In the genomic region with DNA sequence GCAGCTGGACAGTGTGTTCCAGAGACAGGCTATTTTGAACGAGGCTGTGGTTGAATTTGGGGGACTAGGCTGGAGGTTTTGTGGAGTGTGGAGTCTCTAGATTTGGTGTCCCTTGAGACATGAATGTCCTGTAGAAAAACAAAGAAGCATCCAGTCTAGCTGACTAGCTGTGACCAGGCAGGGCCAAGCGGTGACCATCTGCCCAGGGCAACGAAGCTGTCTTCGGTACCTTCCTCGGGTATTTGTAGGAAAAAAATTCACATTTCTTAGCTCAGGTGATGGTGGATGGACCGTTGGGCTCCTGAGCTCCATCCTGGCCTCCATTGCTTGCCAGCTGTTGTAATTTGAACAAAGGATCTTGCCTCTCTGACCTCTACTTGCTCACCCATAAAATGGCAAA, we compare ENCODE assay signal across 23 cellular contexts.
DNase-seq lines count a peak whose midpoint lies in the region; ATAC-seq, FAIRE-seq and TF ChIP-seq lines count a peak whose summit lies in the region.
"Had no signal": no experiment of that assay in that cellular context is flagged by ENCODE, and none has a peak within 500 bp of the region (broad histone marks: within the 10 kb centered on the region; RNA-seq: fewer than 3 reads in every experiment).

No MANE protein-coding gene starts in this region.

- TF ChIP-seq CTCF in AG04450 (IDR thresholded peaks at IDR 0.05; ENCODE audit: low read depth, low read length) (no peak), brain microvascular endothelial cell (IDR thresholded peaks at IDR 0.05; ENCODE audit: low read depth, low read length, missing control alignments) (no peak), nephron (IDR thresholded peaks at IDR 0.05; ENCODE audit: unreplicated experiment in 3 of 3) (no peak)

- H3K4me1 ChIP-seq in stomach smooth muscle (ENCODE audit: control insufficient read depth, insufficient read depth, low read length), result peaks cover 28% of the 10 kb centered on the region

- peaks cover 71% of the 10 kb centered on the region for H3K4me1 Mint-ChIP-seq in nephron
- H3K4me1 Mint-ChIP-seq: activated naive CD8-positive, alpha-beta T cell treated with anti-CD3 and anti-CD28 coated beads, Interleukin-2, amount 10 ng/mL, durations not matched to agents 7 days and 5 days had no signal

- H3K27ac ChIP-seq in AG04450 (ENCODE audit: low read depth, low read length) (peak overlapping the region; percentile 89), brain microvascular endothelial cell (peak overlapping the region; percentile 92), stomach smooth muscle (ENCODE audit: low read length) (peak overlapping the region; percentile 60)

- POLR2A ChIA-PET in AG04450 (lab: Yijun Ruan, JAX), result interaction anchor here (1.1 kb wide), 1 partner anchor 79 kb away, joined by 3 read pairs; no protein-coding TSS in a partner anchor

- H3K4me3 Mint-ChIP-seq in nephron, result no peak overlapping the region
- H3K4me3 Mint-ChIP-seq: activated CD8-positive, alpha-beta T cell treated with anti-CD3 and anti-CD28 coated beads for 36 hours; activated naive CD8-positive, alpha-beta T cell treated with anti-CD3 and anti-CD28 coated beads, Interleukin-2, amount 10 ng/mL, durations not matched to agents 7 days and 5 days; effector memory CD8-positive, alpha-beta T cell; H9; stimulated activated naive CD8-positive, alpha-beta T cell treated with anti-CD3 and anti-CD28 coated beads, Interleukin-15, amount 100 ng/mL, for 72 hours; T-helper 1 cell treated with Interleukin-12 subunit alpha and Interleukin-12 subunit beta and Interleukin-4 antibody, amounts not matched to agents 30 μg/mL and 1 μg/mL, for 36 hours had no signal

- FAIRE-seq in GM12892 (lab: Jason Lieb, UNC), result no peak
- FAIRE-seq: RCC 7860 had no signal

- CTCF ChIA-PET in AG04450 (lab: Charles Lee), result no interaction called here

- no peaks in the 10 kb centered on the region for H3K9me3 ChIP-seq in AG04450 (ENCODE audit: control insufficient read depth, insufficient read depth, low read length)
- peaks cover 0 to 9% of the 10 kb centered on the region in 2 donors for H3K9me3 ChIP-seq in stomach smooth muscle (ENCODE audit: control insufficient read depth in 2 of 2, low read length in 2 of 2)

- H3K27me3 ChIP-seq in AG04450 (ENCODE audit: control insufficient read depth, insufficient read depth, low read length) (peaks cover 2% of the 10 kb centered on the region), brain microvascular endothelial cell (replicated peaks) (no peaks in the 10 kb centered on the region), stomach smooth muscle (ENCODE audit: control insufficient read depth in 1 of 2, insufficient read depth in 2 of 2, low read length in 2 of 2) (no peaks in the 10 kb centered on the region)

- no peaks in the 10 kb centered on the region for H3K36me3 Mint-ChIP-seq in nephron (ENCODE audit: low read depth)
- H3K36me3 Mint-ChIP-seq: activated naive CD8-positive, alpha-beta T cell treated with anti-CD3 and anti-CD28 coated beads, Interleukin-2, amount 10 ng/mL, durations not matched to agents 7 days and 5 days had no signal

- DNase-seq in AG04450 (ENCODE audit: low read depth, low spot score) (no peak), brain microvascular endothelial cell (no peak), iPS-NIHi7 (ENCODE audit: extremely low spot score) (no peak), GM12892 (ENCODE audit: insufficient read length) (no peak), SW480 (ENCODE audit: low spot score) (no peak)
- DNase-seq: activated CD4-positive, alpha-beta T cell treated with anti-CD3 and anti-CD28 coated beads for 1 hour; activated CD8-positive, alpha-beta T cell treated with anti-CD3 and anti-CD28 coated beads for 36 hours; activated effector memory CD4-positive, alpha-beta T cell treated with Interleukin-2 at 50 U/mL for 16 hours; activated naive CD8-positive, alpha-beta T cell treated with anti-CD3 and anti-CD28 coated beads, Interleukin-2, amount 10 ng/mL, durations not matched to agents 7 days and 5 days; effector memory CD8-positive, alpha-beta T cell; Kasumi-1; NCI-H1694 treated with DMSO at 0.1 percent for 48 hours; NCI-H2171 treated with DMSO at 0.1 percent for 48 hours; NCI-H526 treated with DMSO at 0.1 percent for 48 hours; occipital lobe; stimulated activated naive CD8-positive, alpha-beta T cell treated with anti-CD3 and anti-CD28 coated beads, Interleukin-15, amount 100 ng/mL, for 72 hours had no signal

- no peak for TF ChIP-seq POLR2A in GM12892 (IDR thresholded peaks at IDR 0.05; ENCODE audit: low read depth, low read length)

- H3K27me3 Mint-ChIP-seq in nephron (ENCODE audit: low read depth), result peaks cover 23% of the 10 kb centered on the region

- in situ Hi-C loops in brain microvascular endothelial cell (cut with HindIII; ENCODE audit: low pct_ligation_motif_present, low sequenced_read_pairs), result no loop called here

- H3K27ac Mint-ChIP-seq in nephron, result peak overlapping the region; percentile 78 to 91 (median 90)
- H3K27ac Mint-ChIP-seq: activated CD8-positive, alpha-beta T cell treated with anti-CD3 and anti-CD28 coated beads for 36 hours; activated naive CD8-positive, alpha-beta T cell treated with anti-CD3 and anti-CD28 coated beads, Interleukin-2, amount 10 ng/mL, durations not matched to agents 7 days and 5 days; effector memory CD8-positive, alpha-beta T cell; H9; T-helper 1 cell treated with Interleukin-12 subunit alpha and Interleukin-12 subunit beta and Interleukin-4 antibody, amounts not matched to agents 30 μg/mL and 1 μg/mL, for 36 hours had no signal

- no peak for ATAC-seq in GM21390 (IDR thresholded peaks at IDR 0.05; ENCODE audit: unreplicated experiment)
- ATAC-seq: activated CD8-positive, alpha-beta T cell treated with anti-CD3 and anti-CD28 coated beads for 36 hours; effector memory CD8-positive, alpha-beta T cell; esophagus mucosa; stimulated activated naive CD8-positive, alpha-beta T cell treated with anti-CD3 and anti-CD28 coated beads, Interleukin-15, amount 100 ng/mL, for 72 hours had no signal

- H3K9ac ChIP-seq in stomach smooth muscle (ENCODE audit: low read length in 2 of 2), result no peak overlapping the region

- H3K36me3 ChIP-seq in brain microvascular endothelial cell (replicated peaks), result no peaks in the 10 kb centered on the region
- H3K36me3 ChIP-seq in stomach smooth muscle (ENCODE audit: control insufficient read depth in 2 of 2, insufficient read depth in 2 of 2, low read length in 2 of 2), result no peaks in the 10 kb centered on the region

- peaks cover 3% of the 10 kb centered on the region for H3K9me3 Mint-ChIP-seq in nephron
- H3K9me3 Mint-ChIP-seq: activated CD8-positive, alpha-beta T cell treated with anti-CD3 and anti-CD28 coated beads for 36 hours; activated naive CD8-positive, alpha-beta T cell treated with anti-CD3 and anti-CD28 coated beads, Interleukin-2, amount 10 ng/mL, durations not matched to agents 7 days and 5 days; effector memory CD8-positive, alpha-beta T cell; H9; stimulated activated naive CD8-positive, alpha-beta T cell treated with anti-CD3 and anti-CD28 coated beads, Interleukin-15, amount 100 ng/mL, for 72 hours; T-helper 1 cell treated with Interleukin-12 subunit alpha and Interleukin-12 subunit beta and Interleukin-4 antibody, amounts not matched to agents 30 μg/mL and 1 μg/mL, for 36 hours had no signal

- H3K4me3 ChIP-seq in AG04450 (ENCODE audit: low read depth, low read length) (no peak overlapping the region), brain microvascular endothelial cell (ENCODE audit: low read depth, low read length) (no peak overlapping the region), stomach smooth muscle (ENCODE audit: low read length in 2 of 2) (no peak overlapping the region)
